16 cellular contexts compared by ENCODE assay signal in genomic region chr6:16450285-16450684, GRCh38.
A peak's percentile ranks its signal among the peaks of the same experiment; 100 is the strongest.
DNase-seq lines count a peak whose midpoint lies in the region; ATAC-seq and TF ChIP-seq lines count a peak whose summit lies in the region.
"Had no signal": no experiment of that assay in that cellular context is flagged by ENCODE, and none has a peak within 500 bp of the region (broad histone marks: within the 10 kb centered on the region; RNA-seq: fewer than 3 reads in every experiment).

No MANE protein-coding gene starts in this region.

- ATAC-seq in GM19324 (IDR thresholded peaks at IDR 0.05; ENCODE audit: low FRiP score, unreplicated experiment) (no peak), GM19452 (IDR thresholded peaks at IDR 0.05; ENCODE audit: unreplicated experiment) (no peak)
- no peak for ATAC-seq in activated naive CD4-positive, alpha-beta T cell treated with anti-CD3 and anti-CD28 coated beads, Interleukin-2, amount 50 U/mL, for 72 hours

- H2BK15ac ChIP-seq in mesenchymal stem cell (ENCODE audit: low read depth, poor library complexity, severe bottlenecking) = no peak overlapping the region

- no peak overlapping the region for H4K91ac ChIP-seq in mesenchymal stem cell (ENCODE audit: low read length)

- H3K18ac ChIP-seq in mesenchymal stem cell (ENCODE audit: low read depth in 1 of 2, low read length in 2 of 2) = no peak overlapping the region

- no peak overlapping the region for H4K8ac ChIP-seq in mesenchymal stem cell (ENCODE audit: low read length)

- no peak overlapping the region for H3K4ac ChIP-seq in mesenchymal stem cell (ENCODE audit: low read depth in 1 of 2, low read length in 2 of 2)

- H3K23ac ChIP-seq in mesenchymal stem cell (ENCODE audit: low read length in 2 of 2) = peak overlapping the region in 1 of 2 experiments; percentile 11

- H2AK5ac ChIP-seq in mesenchymal stem cell (ENCODE audit: low read length, severe bottlenecking) = no peak overlapping the region

- peak overlapping the region; percentile 92 for H3K27ac ChIP-seq in brain microvascular endothelial cell
- no peak overlapping the region for H3K27ac ChIP-seq in mesenchymal stem cell (ENCODE audit: low read length, poor library complexity, severe bottlenecking)
- H3K27ac ChIP-seq: BLaER1, ovary, testis had no signal

- WGBS in mesenchymal stem cell = no CpG with 5 or more reads among the region's 3 CpGs

- H3K27me3 ChIP-seq in brain microvascular endothelial cell (replicated peaks) (no peaks in the 10 kb centered on the region), mesenchymal stem cell (ENCODE audit: control insufficient read depth in 1 of 2, insufficient read depth in 1 of 2, low read length in 2 of 2) (no peaks in the 10 kb centered on the region)
- H3K27me3 ChIP-seq: BLaER1, ovary, testis had no signal

- peaks cover 5% of the 10 kb centered on the region for H3K79me1 ChIP-seq in mesenchymal stem cell (replicated peaks; ENCODE audit: low read length, poor library complexity, severe bottlenecking)

- DNase-seq in AG08395 (ENCODE audit: low spot score) (peak; percentile 88), HS-27A (ENCODE audit: low read depth) (peak; percentile 87), brain microvascular endothelial cell (peak; percentile 92), mesenchymal stem cell (peak; percentile 91)
- DNase-seq in effector CD4-positive, alpha-beta T cell = no peak
- no peak for DNase-seq in activated naive CD4-positive, alpha-beta T cell treated with anti-CD3 and anti-CD28 coated beads, Interleukin-2, amount 50 U/mL, for 72 hours (ENCODE audit: low spot score in 2 of 2)
- DNase-seq: activated CD4-positive, alpha-beta T cell treated with anti-CD3 and anti-CD28 coated beads, Interleukin-2, amount 50 U/mL, for 1 hour; activated T-cell treated with anti-CD3 and anti-CD28 coated beads, Interleukin-2, amount 50 U/mL, for 48 hours; islet precursor cell; NCI-H2029 treated with DMSO at 0.1 percent for 48 hours; NCI-H774; ovary; testis had no signal

- H2BK120ac ChIP-seq in mesenchymal stem cell (ENCODE audit: low read depth, low read length) = no peak overlapping the region

- H3K36me3 Mint-ChIP-seq in activated naive CD4-positive, alpha-beta T cell treated with anti-CD3 and anti-CD28 coated beads, Interleukin-2, amount 50 U/mL, for 72 hours = no peaks in the 10 kb centered on the region

- no peak overlapping the region for H2BK12ac ChIP-seq in mesenchymal stem cell (ENCODE audit: low read length in 2 of 2)

- no peaks in the 10 kb centered on the region for H3K9me3 Mint-ChIP-seq in activated naive CD4-positive, alpha-beta T cell treated with anti-CD3 and anti-CD28 coated beads, Interleukin-2, amount 50 U/mL, for 72 hours

- peaks cover 3% of the 10 kb centered on the region for H3K4me1 ChIP-seq in mesenchymal stem cell (ENCODE audit: control insufficient read depth, insufficient read depth, low read depth, low read length)
- H3K4me1 ChIP-seq: BLaER1 had no signal

- H3K4me2 ChIP-seq in mesenchymal stem cell (ENCODE audit: low read length, poor library complexity, severe bottlenecking) = no peak overlapping the region
- H3K4me2 ChIP-seq: BLaER1 had no signal

- H3K14ac ChIP-seq in mesenchymal stem cell (ENCODE audit: low read length in 2 of 2) = no peak overlapping the region

- H3K36me3 ChIP-seq in brain microvascular endothelial cell (replicated peaks) = no peaks in the 10 kb centered on the region
- H3K36me3 ChIP-seq in mesenchymal stem cell (ENCODE audit: control insufficient read depth in 1 of 2, insufficient read depth in 2 of 2, low read depth in 1 of 2, low read length in 2 of 2) = no peaks in the 10 kb centered on the region
- H3K36me3 ChIP-seq: BLaER1, ovary had no signal

- in situ Hi-C loops in brain microvascular endothelial cell (cut with HindIII; ENCODE audit: low pct_ligation_motif_present, low sequenced_read_pairs) = no loop called here

- H3K9ac ChIP-seq in mesenchymal stem cell (ENCODE audit: low read length) = peak overlapping the region; percentile 54
- H3K9ac ChIP-seq: BLaER1 had no signal

- no peak for TF ChIP-seq CTCF in brain microvascular endothelial cell (IDR thresholded peaks at IDR 0.05; ENCODE audit: low read depth, low read length, missing control alignments)

- H2AFZ ChIP-seq in mesenchymal stem cell (ENCODE audit: low read depth, low read length) = no peak overlapping the region

- no peak overlapping the region for H2BK5ac ChIP-seq in mesenchymal stem cell (ENCODE audit: low read depth, low read length, poor library complexity, severe bottlenecking)

- no peaks in the 10 kb centered on the region for H3K9me3 ChIP-seq in mesenchymal stem cell (ENCODE audit: control insufficient read depth, low read length)
- H3K9me3 ChIP-seq: ovary, testis had no signal

- no peak overlapping the region for H3K27ac Mint-ChIP-seq in activated naive CD4-positive, alpha-beta T cell treated with anti-CD3 and anti-CD28 coated beads, Interleukin-2, amount 50 U/mL, for 72 hours

- H3K4me3 ChIP-seq in brain microvascular endothelial cell (ENCODE audit: low read depth, low read length) (no peak overlapping the region), mesenchymal stem cell (ENCODE audit: insufficient read depth in 1 of 2, low read depth in 1 of 2, low read length in 2 of 2) (no peak overlapping the region)
- H3K4me3 ChIP-seq: BLaER1, ovary, testis had no signal

Comparison
In these comparisons a context has a peak if more than half of its experiments do, and no peak if none do; other contexts are left out.
1. DNase-seq: peak in AG08395 (single experiment), HS-27A (single experiment), brain microvascular endothelial cell (single experiment) and mesenchymal stem cell (single experiment); none in effector CD4-positive, alpha-beta T cell (single experiment) and activated naive CD4-positive, alpha-beta T cell treated with anti-CD3 and anti-CD28 coated beads, Interleukin-2, amount 50 U/mL, for 72 hours (0 of 2).